In the genomic region with DNA sequence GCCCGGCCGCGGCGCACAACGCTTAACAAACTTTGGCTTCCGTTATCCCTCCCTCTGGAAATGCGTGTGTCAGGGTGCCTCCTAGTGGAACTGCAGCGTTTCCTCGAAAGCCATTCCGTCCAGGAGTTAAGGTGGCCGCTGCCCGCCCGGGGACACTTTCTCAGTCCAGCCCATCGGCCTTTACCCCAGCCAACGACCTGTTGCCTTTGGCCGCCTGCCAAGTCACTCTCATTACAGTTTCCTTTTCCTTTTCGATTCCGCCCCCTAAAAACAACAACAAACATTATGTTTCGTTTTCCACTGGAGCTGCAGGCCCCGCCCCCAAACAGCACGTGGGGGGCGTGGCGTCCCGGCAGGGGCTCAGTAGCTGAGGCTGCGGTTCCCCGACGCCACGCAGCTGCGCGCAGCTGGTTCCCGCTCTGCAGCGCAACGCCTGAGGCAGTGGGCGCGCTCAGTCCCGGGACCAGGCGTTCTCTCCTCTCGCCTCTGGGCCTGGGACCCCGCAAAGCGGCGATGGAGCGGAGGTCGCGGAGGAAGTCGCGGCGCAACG, we compare ENCODE assay signal across 8 cellular contexts. TPM values are rescaled to one million over a fixed set of nuclear protein-coding genes. Genes with fewer than 3 reads are reported as not detected.
DNase-seq lines count a peak whose midpoint lies in the region; ATAC-seq and TF ChIP-seq lines count a peak whose summit lies in the region.

Gene HERC5, plus strand, starts transcription at position 363 of the 550 bp plus-strand sequence. Its CDS starts 151 bp downstream, at position 514.

- H3K4me3 ChIP-seq in lower lobe of right lung, result peak within 1 kb of the TSS; percentile 79

- ATAC-seq in GM18909 (IDR thresholded peaks at IDR 0.05; ENCODE audit: poor library complexity, unreplicated experiment) (peak; percentile 94), HG03159 (IDR thresholded peaks at IDR 0.05; ENCODE audit: unreplicated experiment) (peak; percentile 91), lower lobe of right lung (peak; percentile 97)

- peak within 1 kb of the TSS; percentile 100 for H3K4me3 Mint-ChIP-seq in activated CD4-positive, alpha-beta memory T cell treated with anti-CD3 and anti-CD28 coated beads for 36 hours

- H3K36me3 Mint-ChIP-seq in activated CD4-positive, alpha-beta memory T cell treated with anti-CD3 and anti-CD28 coated beads for 36 hours, result peaks cover 8% of the 10 kb centered on the region

- POLR2A ChIA-PET in activated CD4-positive, alpha-beta memory T cell treated with anti-CD3 and anti-CD28 coated beads for 36 hours (lab: Charles Lee), result interaction anchor here (0.6 to 2.3 kb wide), 9 partner anchors 18 to 173 kb away, joined by 3 to 33 read pairs (median 4); partner anchors contain the start of genes HERC3, HERC6, PPM1K and PYURF

- no peaks in the 10 kb centered on the region for H3K9me3 ChIP-seq in lower lobe of right lung

- H3K27me3 Mint-ChIP-seq in activated CD4-positive, alpha-beta memory T cell treated with anti-CD3 and anti-CD28 coated beads for 36 hours, result peaks cover 3% of the 10 kb centered on the region

- CTCF ChIA-PET in activated CD4-positive, alpha-beta memory T cell treated with anti-CD3 and anti-CD28 coated beads for 36 hours (lab: Charles Lee), result interaction anchor here (1.0 to 1.9 kb wide), 4 partner anchors 78 to 238 kb away, joined by 4 to 21 read pairs (median 6); partner anchors contain the start of genes HERC6 and PPM1K

- peak; percentile 60 for TF ChIP-seq CTCF in lower lobe of right lung (IDR thresholded peaks at IDR 0.05)

- no peaks in the 10 kb centered on the region for H3K36me3 ChIP-seq in lower lobe of right lung

- H3K4me1 Mint-ChIP-seq in activated CD4-positive, alpha-beta memory T cell treated with anti-CD3 and anti-CD28 coated beads for 36 hours (ENCODE audit: low read depth), result peaks cover 12% of the 10 kb centered on the region

- H3K4me1 ChIP-seq in lower lobe of right lung, result no peaks in the 10 kb centered on the region

- H3K27me3 ChIP-seq in lower lobe of right lung (ENCODE audit: low read depth), result no peaks in the 10 kb centered on the region

- intact Hi-C loops in activated CD4-positive, alpha-beta memory T cell treated with anti-CD3 and anti-CD28 coated beads for 36 hours (cut with micrococcal nuclease), result loop anchor here (1.0 to 10.0 kb wide), 9 partner anchors 32 to 838 kb away; partner anchors contain the start of genes HERC3, HERC6, PPM1K and PYURF
- intact Hi-C loops in lower lobe of right lung (cut with DNase I), result no loop called here

- peak within 1 kb of the TSS; percentile 83 for H3K27ac ChIP-seq in lower lobe of right lung

- DNase-seq in AML-193 (lab: John Stamatoyannopoulos, UW) (peak; percentile 89), NCI-H748 (lab: John Stamatoyannopoulos, UW; ENCODE audit: unreplicated experiment) (peak; percentile 77), lower lobe of right lung (peak; percentile 94)
- peak; percentile 94 for DNase-seq in activated CD4-positive, alpha-beta memory T cell treated with anti-CD3 and anti-CD28 coated beads for 36 hours
- peak; percentile 86 for DNase-seq in effector CD4-positive, alpha-beta T cell
- peak; percentile 76 to 81 (median 78) for DNase-seq in stimulated activated CD4-positive, alpha-beta T cell treated with anti-CD3 and anti-CD28 coated beads, TNF-alpha, amount 100 ng/mL, for 1 hour (ENCODE audit: low read depth in 3 of 3, low spot score in 1 of 3)

- no peaks in the 10 kb centered on the region for H3K9me3 Mint-ChIP-seq in activated CD4-positive, alpha-beta memory T cell treated with anti-CD3 and anti-CD28 coated beads for 36 hours

- H3K27ac Mint-ChIP-seq in activated CD4-positive, alpha-beta memory T cell treated with anti-CD3 and anti-CD28 coated beads for 36 hours, result peak within 1 kb of the TSS; percentile 97

RNA-seq across cellular contexts. Expression of gene HERC5, which starts in this region (rescaled TPM):
- 10 to 100 TPM; 32.3 to 34.0 TPM for total RNA-seq in activated CD4-positive, alpha-beta memory T cell treated with anti-CD3 and anti-CD28 coated beads for 36 hours
- total RNA-seq in lower lobe of right lung, result 27.6 TPM

Comparison
In these comparisons a context has a peak if more than half of its experiments do, and no peak if none do; other contexts are left out.
1. Peak in every context shown above with its lines: DNase-seq, ATAC-seq, H3K4me3 ChIP-seq and H3K27ac ChIP-seq.